Comparison of ENCODE assay signal across 18 cellular contexts in the genomic region with DNA sequence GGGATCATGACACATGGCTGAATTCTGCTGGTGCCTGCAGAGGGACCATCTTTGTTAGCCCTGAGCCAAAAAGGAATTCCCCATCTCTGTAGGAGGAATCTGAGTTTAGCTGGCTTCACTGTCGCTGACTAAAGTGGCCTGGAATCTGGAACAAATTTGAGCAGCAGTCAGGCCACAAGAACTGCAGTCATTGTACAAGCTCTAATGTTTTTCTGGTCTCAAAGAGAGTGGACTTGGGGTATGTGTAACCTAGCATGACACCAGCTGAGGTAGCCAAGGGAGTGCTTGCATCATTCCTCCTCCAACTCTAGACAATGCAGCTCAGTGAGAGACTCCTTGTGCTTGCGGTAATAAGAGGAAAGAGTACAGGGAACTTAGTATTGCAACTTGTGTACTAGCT.
A peak's percentile ranks its signal among the peaks of the same experiment; 100 is the strongest.
DNase-seq lines count a peak whose midpoint lies in the region; ATAC-seq and TF ChIP-seq lines count a peak whose summit lies in the region.
"Had no signal": no experiment of that assay in that cellular context is flagged by ENCODE, and none has a peak within 500 bp of the region (broad histone marks: within the 10 kb centered on the region; RNA-seq: fewer than 3 reads in every experiment).

No MANE protein-coding gene starts in this region.

- H3K27me3 ChIP-seq in gastrocnemius medialis: no peaks in the 10 kb centered on the region
- H3K27me3 ChIP-seq: BE2C had no signal

- in situ Hi-C loops in SK-MEL-5 (cut with HindIII; ENCODE audit: low pct_unique_long_range_greater_than_20kb, low sequenced_read_pairs) (no loop called here), gastrocnemius medialis (cut with MboI; ENCODE audit: low sequenced_read_pairs in 4 of 4) (no loop called here)

- intact Hi-C loops in gastrocnemius medialis (cut with DNase I; ENCODE audit: low total_unique reads): no loop called here

- H3K9me3 ChIP-seq in gastrocnemius medialis: no peaks in the 10 kb centered on the region
- H3K9me3 ChIP-seq: BE2C, HAP-1, SK-N-SH had no signal

- no peak overlapping the region for H3K4me3 ChIP-seq in gastrocnemius medialis
- H3K4me3 ChIP-seq: HAP-1, K562 had no signal

- H3K36me3 ChIP-seq in gastrocnemius medialis: no peaks in the 10 kb centered on the region
- H3K36me3 ChIP-seq: BE2C, HAP-1 had no signal

- no peak for TF ChIP-seq CTCF in gastrocnemius medialis (IDR thresholded peaks at IDR 0.05 in 4 of 5, conservative IDR thresholded peaks at IDR 0.05 in 1 of 5)

- peak; percentile 36 to 58 for ATAC-seq in gastrocnemius medialis
- no peak for ATAC-seq in GM21528 (IDR thresholded peaks at IDR 0.05; ENCODE audit: low FRiP score, unreplicated experiment)
- ATAC-seq: K562 had no signal

- H3K4me1 ChIP-seq in gastrocnemius medialis: no peaks in the 10 kb centered on the region
- H3K4me1 ChIP-seq: BE2C, HAP-1 had no signal

- DNase-seq in H4 (ENCODE audit: low spot score) (peak; percentile 11), SK-MEL-5 (ENCODE audit: low read depth, low spot score) (peak; percentile 35), glomerular visceral epithelial cell (ENCODE audit: extremely low spot score) (peak; percentile 48), gastrocnemius medialis (peak in 1 of 2 donors; percentile 17), NCI-H2029 (lab: John Stamatoyannopoulos, UW) (no peak), medulla oblongata (ENCODE audit: extremely low spot score) (no peak)
- DNase-seq: BE2C; CD4-positive, alpha-beta memory T cell; DMS79 treated with DMSO at 0.1 percent for 48 hours; GDM1; NCI-H1048; NCI-H69; NK-92 treated with Interleukin-12 subunit alpha and Interleukin-12 subunit beta, amount 100 ng/mL, for 24 hours; OCI-M1; SK-N-SH had no signal

- no peak for TF ChIP-seq POLR2A in gastrocnemius medialis (IDR thresholded peaks at IDR 0.05)

- H3K27ac ChIP-seq in gastrocnemius medialis: no peak overlapping the region

Comparison
In these comparisons a context has a peak if more than half of its experiments do, and no peak if none do; other contexts are left out.
1. DNase-seq: peak in H4 (single experiment), SK-MEL-5 (single experiment) and glomerular visceral epithelial cell (single experiment); none in NCI-H2029 (single experiment) and medulla oblongata (single experiment).